In the genomic region with DNA sequence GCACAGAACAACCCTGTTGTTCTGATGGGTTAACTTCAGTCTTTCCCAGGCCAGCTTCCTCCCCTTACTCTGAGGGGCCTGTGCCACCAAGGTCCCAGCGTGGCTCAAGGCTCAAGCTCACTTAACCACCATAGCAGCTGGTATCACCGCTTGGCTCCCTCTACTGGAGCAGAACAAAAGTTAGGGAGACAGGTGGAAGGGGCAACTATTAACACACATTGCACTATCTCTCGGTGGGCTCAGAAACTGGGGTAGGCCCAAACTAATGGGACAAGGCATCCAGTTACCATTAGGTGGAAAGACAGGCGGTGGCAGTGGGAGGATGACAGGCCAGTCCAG, we compare ENCODE assay signal across 8 cellular contexts.
DNase-seq lines count a peak whose midpoint lies in the region; ATAC-seq and TF ChIP-seq lines count a peak whose summit lies in the region.

No MANE protein-coding gene starts in this region.

- no peaks in the 10 kb centered on the region for H3K36me3 ChIP-seq in muscle layer of duodenum (ENCODE audit: control insufficient read depth in 1 of 2, insufficient read depth in 2 of 2, low read length in 2 of 2)

- no peaks in the 10 kb centered on the region for H3K36me3 Mint-ChIP-seq in CD4-positive, alpha-beta T cell (ENCODE audit: low read depth)

- H3K4me3 ChIP-seq in muscle layer of duodenum (ENCODE audit: low read depth in 1 of 2, low read length in 2 of 2) = no peak overlapping the region

- H3K9me3 ChIP-seq in CD4-positive, alpha-beta T cell (ENCODE audit: control insufficient read depth, low read length) = no peaks in the 10 kb centered on the region
- H3K9me3 ChIP-seq in muscle layer of duodenum (ENCODE audit: control insufficient read depth in 1 of 2, low read length in 2 of 2) = no peaks in the 10 kb centered on the region

- H3K4me1 Mint-ChIP-seq in CD4-positive, alpha-beta T cell (ENCODE audit: low read depth) = no peaks in the 10 kb centered on the region

- ATAC-seq in CD4-positive, alpha-beta T cell (ENCODE audit: poor library complexity) = peak; percentile 54
- ATAC-seq in GM19035 (IDR thresholded peaks at IDR 0.05; ENCODE audit: unreplicated experiment) = peak; percentile 55

- H3K4me1 ChIP-seq in muscle layer of duodenum (ENCODE audit: control insufficient read depth in 1 of 2, insufficient read depth in 2 of 2, low read length in 2 of 2) = peaks cover 0 to 12% of the 10 kb centered on the region in 2 donors

- no peaks in the 10 kb centered on the region for H3K27me3 Mint-ChIP-seq in CD4-positive, alpha-beta T cell

- no peaks in the 10 kb centered on the region for H3K9me3 Mint-ChIP-seq in CD4-positive, alpha-beta T cell

- CTCF ChIA-PET in CD4-positive, alpha-beta T cell (lab: Charles Lee) = interaction anchor here (0.6 to 1.5 kb wide), 3 partner anchors 72 to 150 kb away, joined by 4 to 11 read pairs (median 4); no protein-coding TSS in a partner anchor

- POLR2A ChIA-PET in CD4-positive, alpha-beta T cell (lab: Charles Lee) = interaction anchor here (1.0 kb wide), 1 partner anchor 150 kb away, joined by 4 read pairs; no protein-coding TSS in a partner anchor

- H3K27me3 ChIP-seq in CD4-positive, alpha-beta T cell (ENCODE audit: control insufficient read depth, insufficient read depth, low read length) = no peaks in the 10 kb centered on the region
- no peaks in the 10 kb centered on the region for H3K27me3 ChIP-seq in muscle layer of duodenum (ENCODE audit: low read depth, low read length)

- H3K27ac Mint-ChIP-seq in CD4-positive, alpha-beta T cell = no peak overlapping the region

- H3K4me3 Mint-ChIP-seq in CD4-positive, alpha-beta T cell = no peak overlapping the region

- TF ChIP-seq CTCF in CD4-positive, alpha-beta T cell (IDR thresholded peaks at IDR 0.05) = peak; percentile 31

- DNase-seq in CD4-positive, alpha-beta T cell = peak in 5 of 10 experiments; percentile 2 to 14 (median 4)
- DNase-seq in NCI-H526 (lab: John Stamatoyannopoulos, UW) (peak; percentile 43 to 80), dermis blood vessel endothelial cell (peak; percentile 57), NOMO-1 treated with dmso at 0.1 percent for 144 hours (lab: John Stamatoyannopoulos, UW; ENCODE audit: unreplicated experiment) (no peak), NCI-H1417 treated with DMSO at 0.1 percent for 48 hours (lab: John Stamatoyannopoulos, UW) (no peak), pons (ENCODE audit: low spot score) (no peak)

- intact Hi-C loops in CD4-positive, alpha-beta T cell (cut with DNase I, micrococcal nuclease) = loop anchor here (1.0 to 10.0 kb wide), 4 partner anchors 91 to 149 kb away; a partner anchor contains a TSS

- no peak overlapping the region for H3K27ac ChIP-seq in CD4-positive, alpha-beta T cell (ENCODE audit: low read depth, low read length)
- H3K27ac ChIP-seq in muscle layer of duodenum (ENCODE audit: low read length) = peak overlapping the region; percentile 1

Comparison
In these comparisons a context has a peak if more than half of its experiments do, and no peak if none do; other contexts are left out.
1. DNase-seq: peak in NCI-H526 (2 of 2) and dermis blood vessel endothelial cell (single experiment); none in NOMO-1 treated with dmso at 0.1 percent for 144 hours (single experiment), NCI-H1417 treated with DMSO at 0.1 percent for 48 hours (single experiment) and pons (single experiment).